8 cellular contexts compared by ENCODE assay signal in the genomic region with DNA sequence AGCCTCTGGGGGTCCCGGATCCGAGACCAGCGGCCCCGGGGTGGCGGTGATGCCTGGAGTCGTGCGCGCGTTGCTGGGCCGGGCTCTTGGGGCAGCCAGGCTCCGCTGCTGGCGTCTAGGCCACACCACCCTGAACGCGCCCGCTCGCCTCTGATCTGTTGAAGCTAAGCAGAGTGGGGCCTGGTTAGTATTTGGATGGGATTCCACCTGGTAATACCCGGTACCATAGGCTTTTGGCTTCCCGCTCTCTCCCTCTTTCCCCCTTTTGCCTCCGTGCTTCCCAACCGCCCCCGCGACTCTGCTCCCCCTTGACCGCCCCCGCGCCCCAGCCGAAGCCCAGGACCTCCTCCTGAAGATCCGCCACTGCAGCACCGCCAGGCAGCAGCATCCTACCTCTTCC.
DNase-seq lines count a peak whose midpoint lies in the region; ATAC-seq, FAIRE-seq and TF ChIP-seq lines count a peak whose summit lies in the region.

No MANE protein-coding gene starts in this region.

- no peak overlapping the region for H3K27ac Mint-ChIP-seq in activated T-cell treated with anti-CD3 and anti-CD28 coated beads, Interleukin-2, amount 50 U/mL, for 72 hours
- no peak overlapping the region for H3K27ac Mint-ChIP-seq in activated T-cell treated with anti-CD3 and anti-CD28 coated beads, Interleukin-2, amount 50 U/mL, for 24 hours

- H3K4me3 ChIP-seq in retinal pigment epithelial cell (ENCODE audit: low read length) = peak overlapping the region; percentile 34

- H3K9me3 Mint-ChIP-seq in activated T-cell treated with anti-CD3 and anti-CD28 coated beads, Interleukin-2, amount 50 U/mL, for 72 hours = peaks cover 13 to 15% of the 10 kb centered on the region in 2 donors
- peaks cover 24% of the 10 kb centered on the region for H3K9me3 Mint-ChIP-seq in activated T-cell treated with anti-CD3 and anti-CD28 coated beads, Interleukin-2, amount 50 U/mL, for 24 hours

- ATAC-seq in activated T-cell treated with anti-CD3 and anti-CD28 coated beads, Interleukin-2, amount 50 U/mL, for 72 hours (replicated peaks in 1 of 2) = no peak
- no peak for ATAC-seq in GM21381 (IDR thresholded peaks at IDR 0.05; ENCODE audit: unreplicated experiment)

- no peak overlapping the region for H3K4me3 Mint-ChIP-seq in activated T-cell treated with anti-CD3 and anti-CD28 coated beads, Interleukin-2, amount 50 U/mL, for 72 hours
- no peak overlapping the region for H3K4me3 Mint-ChIP-seq in activated T-cell treated with anti-CD3 and anti-CD28 coated beads, Interleukin-2, amount 50 U/mL, for 24 hours

- peaks cover 14 to 32% of the 10 kb centered on the region in 2 donors for H3K36me3 Mint-ChIP-seq in activated T-cell treated with anti-CD3 and anti-CD28 coated beads, Interleukin-2, amount 50 U/mL, for 72 hours (ENCODE audit: insufficient read depth in 2 of 2)
- peaks cover 7% of the 10 kb centered on the region for H3K36me3 Mint-ChIP-seq in activated T-cell treated with anti-CD3 and anti-CD28 coated beads, Interleukin-2, amount 50 U/mL, for 24 hours (ENCODE audit: low read depth)

- no peak for TF ChIP-seq CTCF in retinal pigment epithelial cell (conservative IDR thresholded peaks at IDR 0.05; ENCODE audit: low read depth, low read length)

- no peak for FAIRE-seq in RCC 7860 (lab: Jason Lieb, UNC)

- no peaks in the 10 kb centered on the region for H3K4me1 Mint-ChIP-seq in activated T-cell treated with anti-CD3 and anti-CD28 coated beads, Interleukin-2, amount 50 U/mL, for 72 hours (ENCODE audit: low read depth)
- H3K4me1 Mint-ChIP-seq in activated T-cell treated with anti-CD3 and anti-CD28 coated beads, Interleukin-2, amount 50 U/mL, for 24 hours (ENCODE audit: low read depth) = no peaks in the 10 kb centered on the region

- peak; percentile 36 to 41 for DNase-seq in activated T-cell treated with anti-CD3 and anti-CD28 coated beads, Interleukin-2, amount 50 U/mL, for 72 hours
- DNase-seq in activated T-cell treated with anti-CD3 and anti-CD28 coated beads, Interleukin-2, amount 50 U/mL, for 24 hours = no peak
- peak; percentile 81 for DNase-seq in SK-N-DZ (ENCODE audit: low spot score)
- peak; percentile 19 for DNase-seq in fibroblast of peridontal ligament (ENCODE audit: extremely low read depth)
- peak; percentile 6 for DNase-seq in retinal pigment epithelial cell (ENCODE audit: low read depth)
- no peak for DNase-seq in T1000 (lab: John Stamatoyannopoulos, UW)
- DNase-seq in RCC 7860 (ENCODE audit: low spot score) = no peak

- no peaks in the 10 kb centered on the region for H3K27me3 Mint-ChIP-seq in activated T-cell treated with anti-CD3 and anti-CD28 coated beads, Interleukin-2, amount 50 U/mL, for 72 hours (ENCODE audit: low read depth)
- H3K27me3 Mint-ChIP-seq in activated T-cell treated with anti-CD3 and anti-CD28 coated beads, Interleukin-2, amount 50 U/mL, for 24 hours = no peaks in the 10 kb centered on the region

Comparison
In these comparisons a context has a peak if more than half of its experiments do, and no peak if none do; other contexts are left out.
1. DNase-seq: peak in activated T-cell treated with anti-CD3 and anti-CD28 coated beads, Interleukin-2, amount 50 U/mL, for 72 hours (2 of 2), SK-N-DZ (single experiment), fibroblast of peridontal ligament (single experiment) and retinal pigment epithelial cell (single experiment); none in activated T-cell treated with anti-CD3 and anti-CD28 coated beads, Interleukin-2, amount 50 U/mL, for 24 hours (single experiment), T1000 (single experiment) and RCC 7860 (single experiment).